Comparison of ENCODE assay signal across 1 cellular context in genomic region chr1:223423641-223424233, GRCh38.
TF ChIP-seq lines count a peak whose summit lies in the region.

No MANE protein-coding gene starts in this region.

TF ChIP-seq in HCT116, 20 proteins besides CTCF, POLR2A, EP300 and RAD21 (continued from another document):
- peak; percentile 48 for TF ChIP-seq FOSL1 (IDR thresholded peaks at IDR 0.05; ENCODE audit: low read depth)
